Comparison of ENCODE assay signal across 17 cellular contexts in the genomic region with DNA sequence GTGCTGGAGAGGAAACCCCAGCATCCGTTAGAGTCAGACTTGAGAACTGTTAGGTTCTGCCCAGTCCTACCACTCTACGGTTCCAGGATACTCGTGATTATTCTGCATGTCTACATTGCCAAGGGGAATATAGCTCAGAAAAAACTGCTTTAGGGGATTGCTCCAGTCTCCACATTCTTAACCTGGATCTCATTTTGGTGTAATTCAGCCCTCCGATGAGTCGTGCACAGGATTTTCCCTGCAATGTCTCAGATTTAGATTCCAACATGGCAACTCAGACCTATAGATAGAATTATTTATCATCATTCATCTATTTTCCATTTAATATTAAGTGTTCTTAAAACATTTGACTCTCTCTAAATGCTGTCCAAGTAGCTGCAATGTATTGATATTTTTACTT.
DNase-seq lines count a peak whose midpoint lies in the region; ATAC-seq and TF ChIP-seq lines count a peak whose summit lies in the region.
"Had no signal": no experiment of that assay in that cellular context is flagged by ENCODE, and none has a peak within 500 bp of the region (broad histone marks: within the 10 kb centered on the region; RNA-seq: fewer than 3 reads in every experiment).

No MANE protein-coding gene starts in this region.

- CTCF ChIA-PET in mammary epithelial cell (lab: Charles Lee; ENCODE audit: low non-redundant PET) = no interaction called here

- no peak for TF ChIP-seq EP300 in esophagus muscularis mucosa (IDR thresholded peaks at IDR 0.05)

- H4K20me1 ChIP-seq in mammary epithelial cell (ENCODE audit: insufficient read depth, low read length) = no peaks in the 10 kb centered on the region

- TF ChIP-seq POLR2A in breast epithelium (IDR thresholded peaks at IDR 0.05) (no peak), esophagus muscularis mucosa (IDR thresholded peaks at IDR 0.05; ENCODE audit: low read depth) (no peak)

- H2AFZ ChIP-seq in mammary epithelial cell (ENCODE audit: low read depth, low read length) = no peak overlapping the region

- no TSS peak for BruUV-seq in mammary epithelial cell (replicated peaks; lab: Mats Ljungman, UMichigan)

- H3K9me3 ChIP-seq in mammary epithelial cell (replicated peaks; ENCODE audit: insufficient read depth, low read length) (no peaks in the 10 kb centered on the region), breast epithelium (no peaks in the 10 kb centered on the region), esophagus muscularis mucosa (no peaks in the 10 kb centered on the region)

- dilution Hi-C loops in mammary epithelial cell (cut with HindIII; ENCODE audit: low sequenced_read_pairs) = no loop called here

- H3K27ac ChIP-seq in mammary epithelial cell (ENCODE audit: insufficient read depth, low read depth, low read length) = no peak overlapping the region
- H3K27ac ChIP-seq in breast epithelium = no peak overlapping the region
- H3K27ac ChIP-seq in esophagus muscularis mucosa (replicated peaks in 1 of 4) = no peak overlapping the region

- WGBS in mammary epithelial cell (ENCODE audit: low coverage, missing lambda C conversion rate) = 74% methylated on average over 5 of the region's 5 CpGs
- 76% methylated on average over 5 of the region's 5 CpGs for WGBS in esophagus muscularis mucosa

- H3K4me3 ChIP-seq in mammary epithelial cell (replicated peaks in 1 of 3; ENCODE audit: insufficient read depth in 1 of 3, low read depth in 2 of 3, low read length in 3 of 3) (no peak overlapping the region), breast epithelium (no peak overlapping the region), fibroblast of mammary gland (ENCODE audit: control insufficient read depth, low read depth, low read length) (no peak overlapping the region), esophagus muscularis mucosa (no peak overlapping the region)

- in situ Hi-C loops in mammary epithelial cell (cut with MboI; ENCODE audit: low sequenced_read_pairs in 2 of 2) = no loop called here

- H3K4me2 ChIP-seq in mammary epithelial cell (ENCODE audit: insufficient read depth, low read depth, low read length) = no peak overlapping the region

- no peaks in the 10 kb centered on the region for H3K27me3 ChIP-seq in mammary epithelial cell (ENCODE audit: insufficient read depth, low read length)
- no peaks in the 10 kb centered on the region for H3K27me3 ChIP-seq in breast epithelium
- no peaks in the 10 kb centered on the region for H3K27me3 ChIP-seq in esophagus muscularis mucosa

- H3K9ac ChIP-seq in mammary epithelial cell (ENCODE audit: insufficient read depth, low read length) = no peak overlapping the region

- H3K36me3 ChIP-seq in mammary epithelial cell (ENCODE audit: insufficient read depth, low read length) = no peaks in the 10 kb centered on the region
- no peaks in the 10 kb centered on the region for H3K36me3 ChIP-seq in breast epithelium
- H3K36me3 ChIP-seq in esophagus muscularis mucosa = no peaks in the 10 kb centered on the region

- peak; percentile 37 for DNase-seq in mammary epithelial cell
- no peak for DNase-seq in breast epithelium (ENCODE audit: low spot score in 2 of 2)
- DNase-seq in RKO (ENCODE audit: low spot score) = peak; percentile 29
- peak; percentile 45 for DNase-seq in fibroblast of mammary gland (ENCODE audit: low read depth)
- DNase-seq in activated gamma-delta T cell (lab: John Stamatoyannopoulos, UW) = no peak
- DNase-seq in retina = no peak
- no peak for DNase-seq in esophagus muscularis mucosa (ENCODE audit: extremely low spot score)
- DNase-seq: C1 segment of cervical spinal cord, KBM-7, NCI-H1092, NCI-H2107, NCI-H446 treated with DMSO at 0.1 percent for 48 hours, NCI-H82, SIG-M5 had no signal

- no peak for TF ChIP-seq CTCF in mammary epithelial cell (conservative IDR thresholded peaks at IDR 0.05 in 1 of 2, IDR thresholded peaks at IDR 0.05 in 1 of 2; ENCODE audit: extremely low read depth in 1 of 2, insufficient read depth in 1 of 2, low read depth in 1 of 2, low read length in 2 of 2)
- no peak for TF ChIP-seq CTCF in breast epithelium (IDR thresholded peaks at IDR 0.05)
- TF ChIP-seq CTCF in fibroblast of mammary gland (conservative IDR thresholded peaks at IDR 0.05; ENCODE audit: control insufficient read depth, insufficient read depth, low read depth, low read length) = no peak
- TF ChIP-seq CTCF in esophagus muscularis mucosa (IDR thresholded peaks at IDR 0.05) = no peak

- ATAC-seq in HG02759 (IDR thresholded peaks at IDR 0.05; ENCODE audit: unreplicated experiment) = no peak
- ATAC-seq: HCT116, Panc1 had no signal

- intact Hi-C loops in mammary epithelial cell (cut with micrococcal nuclease) (no loop called here), breast epithelium (cut with DNase I; ENCODE audit: low total_unique reads) (no loop called here), esophagus muscularis mucosa (cut with DNase I) (no loop called here)

- H3K4me1 ChIP-seq in mammary epithelial cell (ENCODE audit: insufficient read depth, low read length) (no peaks in the 10 kb centered on the region), breast epithelium (no peaks in the 10 kb centered on the region), esophagus muscularis mucosa (no peaks in the 10 kb centered on the region)

- no peaks in the 10 kb centered on the region for H3K79me2 ChIP-seq in mammary epithelial cell (ENCODE audit: insufficient read depth, low read length)

Comparison
In these comparisons a context has a peak if more than half of its experiments do, and no peak if none do; other contexts are left out.
1. DNase-seq: peak in mammary epithelial cell (single experiment), RKO (single experiment) and fibroblast of mammary gland (single experiment); none in breast epithelium (0 of 2), activated gamma-delta T cell (single experiment), retina (single experiment) and esophagus muscularis mucosa (single experiment).